ENCODE assay signal across 9 cellular contexts in the genomic region with DNA sequence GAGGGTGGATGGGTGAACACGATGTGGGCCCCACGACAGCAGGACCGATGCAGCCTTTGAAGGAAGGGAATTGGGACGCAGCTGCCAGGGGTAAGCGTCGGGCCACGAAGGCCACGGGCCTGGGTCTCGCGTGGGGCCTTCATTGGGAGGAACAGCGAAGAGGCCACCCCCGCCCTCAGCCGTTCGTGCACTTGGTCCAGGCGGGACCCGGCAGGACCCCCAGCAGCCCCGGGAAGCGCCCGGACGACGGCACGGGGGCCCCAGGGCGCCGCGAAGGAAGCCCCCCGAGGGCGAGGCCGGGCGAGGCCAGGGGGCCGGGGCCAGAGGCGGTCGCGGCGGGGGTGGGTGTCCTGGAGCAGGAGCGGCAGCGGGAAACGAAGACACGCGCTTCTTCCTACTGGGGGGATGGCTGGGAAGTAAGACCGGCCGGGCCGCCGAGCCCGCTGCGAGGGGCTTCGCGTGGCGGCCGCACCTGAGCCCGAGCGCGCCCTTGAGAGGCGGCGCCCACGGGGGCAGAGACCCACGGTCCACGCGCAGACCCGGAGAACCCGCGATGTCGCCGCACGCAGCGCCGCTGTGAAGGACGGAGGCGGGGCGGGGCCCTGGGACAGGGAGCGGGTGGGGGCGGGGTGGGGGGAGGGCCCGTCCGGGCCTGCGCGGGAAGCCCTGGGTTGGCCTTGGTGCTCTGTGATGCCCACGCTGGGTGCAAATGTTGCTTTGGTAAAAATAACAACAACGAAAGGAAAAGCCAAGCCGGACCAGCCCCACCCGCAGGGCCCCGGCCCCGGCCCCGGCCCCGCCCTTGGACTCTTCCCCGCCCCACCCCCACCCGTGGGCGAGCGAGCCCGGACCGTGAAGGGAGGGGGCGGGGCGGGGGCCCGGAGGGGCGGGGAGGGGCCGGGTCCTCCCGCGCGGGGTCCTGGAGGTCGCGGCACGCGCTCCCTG. TPM values are rescaled to one million over a fixed set of nuclear protein-coding genes. Genes with fewer than 3 reads are reported as not detected.
DNase-seq lines count a peak whose midpoint lies in the region; ATAC-seq, FAIRE-seq and TF ChIP-seq lines count a peak whose summit lies in the region.
"Had no signal": no experiment of that assay in that cellular context is flagged by ENCODE, and none has a peak within 500 bp of the region (broad histone marks: within the 10 kb centered on the region; RNA-seq: fewer than 3 reads in every experiment).

No MANE protein-coding gene starts in this region.

- peak overlapping the region; percentile 61 for H3K4me3 Mint-ChIP-seq in activated T-cell treated with anti-CD3 and anti-CD28 coated beads, Interleukin-2, amount 50 U/mL, for 4 hours

- peak overlapping the region; percentile 52 for H3K4me3 ChIP-seq in rectal smooth muscle tissue (ENCODE audit: low read length)

- H3K27me3 Mint-ChIP-seq in activated T-cell treated with anti-CD3 and anti-CD28 coated beads, Interleukin-2, amount 50 U/mL, for 4 hours (ENCODE audit: low read depth) = peaks cover 43% of the 10 kb centered on the region

- ATAC-seq in activated T-cell treated with anti-CD3 and anti-CD28 coated beads, Interleukin-2, amount 50 U/mL, for 4 hours = peak in 1 of 2 donors; percentile 31
- no peak for ATAC-seq in foreskin keratinocyte

- no peaks in the 10 kb centered on the region for H3K36me3 ChIP-seq in rectal smooth muscle tissue (ENCODE audit: control insufficient read depth, insufficient read depth, low read length)

- TF ChIP-seq CTCF in foreskin keratinocyte (conservative IDR thresholded peaks at IDR 0.05) = no peak

- H3K27me3 ChIP-seq in foreskin keratinocyte = no peaks in the 10 kb centered on the region
- peaks cover 8% of the 10 kb centered on the region for H3K27me3 ChIP-seq in rectal smooth muscle tissue (ENCODE audit: control insufficient read depth, insufficient read depth, low read length)

- peak overlapping the region; percentile 67 for H3K27ac ChIP-seq in foreskin keratinocyte
- H3K27ac ChIP-seq in rectal smooth muscle tissue (ENCODE audit: low read depth, low read length) = peak overlapping the region; percentile 70

- FAIRE-seq in GM12892 (lab: Jason Lieb, UNC) = no peak

- peaks cover 3% of the 10 kb centered on the region for H3K9me3 Mint-ChIP-seq in activated T-cell treated with anti-CD3 and anti-CD28 coated beads, Interleukin-2, amount 50 U/mL, for 4 hours

- H3K4me1 ChIP-seq in foreskin keratinocyte = peaks cover 18% of the 10 kb centered on the region
- H3K4me1 ChIP-seq in rectal smooth muscle tissue (ENCODE audit: control insufficient read depth, insufficient read depth, low read length) = no peaks in the 10 kb centered on the region

- peaks cover 7% of the 10 kb centered on the region for H3K4me1 Mint-ChIP-seq in activated T-cell treated with anti-CD3 and anti-CD28 coated beads, Interleukin-2, amount 50 U/mL, for 4 hours (ENCODE audit: low read depth)

- H3K9ac ChIP-seq in rectal smooth muscle tissue (ENCODE audit: low read length) = no peak overlapping the region

- no peak for TF ChIP-seq POLR2A in GM12892 (IDR thresholded peaks at IDR 0.05; ENCODE audit: low read depth, low read length)

- H3K36me3 Mint-ChIP-seq in activated T-cell treated with anti-CD3 and anti-CD28 coated beads, Interleukin-2, amount 50 U/mL, for 4 hours (ENCODE audit: insufficient read depth) = no peaks in the 10 kb centered on the region

- DNase-seq in EH (ENCODE audit: low read depth) (peak; percentile 33), foreskin keratinocyte (no peak), T-helper 9 cell (no peak), NCI-H2171 (lab: John Stamatoyannopoulos, UW) (no peak), GM12892 (ENCODE audit: insufficient read length) (no peak)
- no peak for DNase-seq in activated T-cell treated with anti-CD3 and anti-CD28 coated beads, Interleukin-2, amount 50 U/mL, for 4 hours
- no peak for DNase-seq in activated CD4-positive, CD25-positive, alpha-beta regulatory T cell (lab: John Stamatoyannopoulos, UW)
- DNase-seq: NCI-H1105 treated with DMSO at 0.1 percent for 48 hours had no signal

RNA-seq across cellular contexts. Expression of gene ADARB1, which starts 56.0 kb away (rescaled TPM):
- total RNA-seq in activated T-cell treated with anti-CD3 and anti-CD28 coated beads, Interleukin-2, amount 50 U/mL, for 4 hours = 10 to 100 TPM; 28.1 to 32.9 (median 30.9) TPM
- total RNA-seq in foreskin keratinocyte = 23.7 and 29.2 TPM in 2 replicates
- polyA plus RNA-seq in foreskin keratinocyte = 11.6 and 12.0 TPM in 2 replicates
- 2.0 TPM for polyA plus RNA-seq in GM12892 (2012; ENCODE audit: missing spikeins)
